ENCODE assay signal across 1 cellular context in the genomic region with DNA sequence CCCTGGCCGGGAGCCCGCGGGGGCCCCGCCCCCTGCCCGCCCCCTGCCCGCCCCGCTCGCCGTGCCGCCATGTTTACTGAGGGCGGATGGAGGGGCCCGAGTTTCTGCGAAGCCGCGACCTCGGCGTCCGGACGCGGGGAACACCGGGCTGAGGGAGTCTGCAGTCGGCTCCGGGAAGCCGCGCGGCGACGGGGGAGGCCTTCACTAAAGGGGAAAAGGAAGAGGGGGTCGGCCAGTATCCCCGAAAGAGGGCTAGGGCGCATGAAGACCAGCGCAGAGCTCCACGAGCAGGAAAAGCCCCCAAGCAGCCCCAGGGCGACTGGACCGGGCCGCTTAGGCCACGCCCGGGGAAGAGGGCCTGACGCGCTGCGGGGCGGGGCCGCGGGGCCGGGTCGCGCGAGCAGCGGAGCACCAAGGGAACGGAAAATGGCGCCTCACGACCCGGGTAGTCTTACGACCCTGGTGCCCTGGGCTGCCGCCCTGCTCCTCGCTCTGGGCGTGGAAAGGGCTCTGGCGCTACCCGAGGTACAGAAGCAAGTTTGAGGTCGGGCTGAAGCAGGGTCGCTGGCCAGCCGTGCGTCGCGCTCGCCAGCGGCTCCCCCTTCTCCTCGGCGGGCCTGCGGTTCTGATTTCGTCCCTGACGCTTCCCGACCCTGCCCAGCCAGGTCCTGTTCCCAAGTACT.
TF ChIP-seq lines count a peak whose summit lies in the region.

A gene with protein sequence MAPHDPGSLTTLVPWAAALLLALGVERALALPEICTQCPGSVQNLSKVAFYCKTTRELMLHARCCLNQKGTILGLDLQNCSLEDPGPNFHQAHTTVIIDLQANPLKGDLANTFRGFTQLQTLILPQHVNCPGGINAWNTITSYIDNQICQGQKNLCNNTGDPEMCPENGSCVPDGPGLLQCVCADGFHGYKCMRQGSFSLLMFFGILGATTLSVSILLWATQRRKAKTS (plus strand): TSS at position 99 of the 683 bp plus-strand sequence. CDS start 328 bp downstream, at position 427.
A gene (minus strand): TSS at position 326 of the 683 bp plus-strand sequence. CDS start 4,618 bp downstream, outside the sequence.

TF ChIP-seq in H1, 55 proteins besides CTCF, POLR2A, EP300 and RAD21:
- TF ChIP-seq SIN3A (conservative IDR thresholded peaks at IDR 0.05 in 1 of 2, IDR thresholded peaks at IDR 0.05 in 1 of 2; ENCODE audit: low read depth in 1 of 2, low read length in 2 of 2) = peak in 1 of 2 experiments; percentile 19; a peak in 1 of 4 replicates
- TF ChIP-seq TAF7 (optimal IDR thresholded peaks at IDR 0.05; ENCODE audit: borderline replicate concordance, low read depth, low read length) = peak; percentile 44
- TF ChIP-seq CHD1 (IDR thresholded peaks at IDR 0.05; ENCODE audit: low read depth, low read length) = no peak
- no peak for TF ChIP-seq JUN (IDR thresholded peaks at IDR 0.05; ENCODE audit: low read depth, low read length)
- no peak; a peak in 1 of 4 replicates for TF ChIP-seq HDAC2 (IDR thresholded peaks at IDR 0.05; ENCODE audit: borderline replicate concordance in 1 of 2, low read depth in 2 of 2, low read length in 2 of 2)
- no peak for TF ChIP-seq POU5F1 (IDR thresholded peaks at IDR 0.05; ENCODE audit: low read depth, low read length)
- TF ChIP-seq, protein P1, sequence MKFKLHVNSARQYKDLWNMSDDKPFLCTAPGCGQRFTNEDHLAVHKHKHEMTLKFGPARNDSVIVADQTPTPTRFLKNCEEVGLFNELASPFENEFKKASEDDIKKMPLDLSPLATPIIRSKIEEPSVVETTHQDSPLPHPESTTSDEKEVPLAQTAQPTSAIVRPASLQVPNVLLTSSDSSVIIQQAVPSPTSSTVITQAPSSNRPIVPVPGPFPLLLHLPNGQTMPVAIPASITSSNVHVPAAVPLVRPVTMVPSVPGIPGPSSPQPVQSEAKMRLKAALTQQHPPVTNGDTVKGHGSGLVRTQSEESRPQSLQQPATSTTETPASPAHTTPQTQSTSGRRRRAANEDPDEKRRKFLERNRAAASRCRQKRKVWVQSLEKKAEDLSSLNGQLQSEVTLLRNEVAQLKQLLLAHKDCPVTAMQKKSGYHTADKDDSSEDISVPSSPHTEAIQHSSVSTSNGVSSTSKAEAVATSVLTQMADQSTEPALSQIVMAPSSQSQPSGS (IDR thresholded peaks at IDR 0.05; ENCODE audit: low read length) = peak; percentile 44; the same call in 1 of the 2 replicates
- TF ChIP-seq BACH1 (IDR thresholded peaks at IDR 0.05; ENCODE audit: low read length) = peak; percentile 49; the same call in 1 of the 2 replicates
- TF ChIP-seq TAF1 (IDR thresholded peaks at IDR 0.05; ENCODE audit: low read depth, low read length) = peak; percentile 93
- TF ChIP-seq TEAD4 (IDR thresholded peaks at IDR 0.05; ENCODE audit: low read depth, low read length) = no peak
- no peak for TF ChIP-seq SAP30 (IDR thresholded peaks at IDR 0.05; ENCODE audit: insufficient read depth, insufficient replicate concordance, low read length)
- peak; percentile 96 for TF ChIP-seq POLR2AphosphoS5 (IDR thresholded peaks at IDR 0.05; ENCODE audit: low read depth, low read length)
- peak; percentile 24 for TF ChIP-seq KDM4A (IDR thresholded peaks at IDR 0.05; ENCODE audit: low read depth, low read length, severe bottlenecking)
- no peak for TF ChIP-seq RNF2 (IDR thresholded peaks at IDR 0.05; ENCODE audit: borderline replicate concordance, low read depth, low read length, missing control alignments, poor library complexity, severe bottlenecking)
- TF ChIP-seq FOSL1 (IDR thresholded peaks at IDR 0.05; ENCODE audit: insufficient read depth, low read depth, low read length) = no peak
- TF ChIP-seq, protein P2, sequence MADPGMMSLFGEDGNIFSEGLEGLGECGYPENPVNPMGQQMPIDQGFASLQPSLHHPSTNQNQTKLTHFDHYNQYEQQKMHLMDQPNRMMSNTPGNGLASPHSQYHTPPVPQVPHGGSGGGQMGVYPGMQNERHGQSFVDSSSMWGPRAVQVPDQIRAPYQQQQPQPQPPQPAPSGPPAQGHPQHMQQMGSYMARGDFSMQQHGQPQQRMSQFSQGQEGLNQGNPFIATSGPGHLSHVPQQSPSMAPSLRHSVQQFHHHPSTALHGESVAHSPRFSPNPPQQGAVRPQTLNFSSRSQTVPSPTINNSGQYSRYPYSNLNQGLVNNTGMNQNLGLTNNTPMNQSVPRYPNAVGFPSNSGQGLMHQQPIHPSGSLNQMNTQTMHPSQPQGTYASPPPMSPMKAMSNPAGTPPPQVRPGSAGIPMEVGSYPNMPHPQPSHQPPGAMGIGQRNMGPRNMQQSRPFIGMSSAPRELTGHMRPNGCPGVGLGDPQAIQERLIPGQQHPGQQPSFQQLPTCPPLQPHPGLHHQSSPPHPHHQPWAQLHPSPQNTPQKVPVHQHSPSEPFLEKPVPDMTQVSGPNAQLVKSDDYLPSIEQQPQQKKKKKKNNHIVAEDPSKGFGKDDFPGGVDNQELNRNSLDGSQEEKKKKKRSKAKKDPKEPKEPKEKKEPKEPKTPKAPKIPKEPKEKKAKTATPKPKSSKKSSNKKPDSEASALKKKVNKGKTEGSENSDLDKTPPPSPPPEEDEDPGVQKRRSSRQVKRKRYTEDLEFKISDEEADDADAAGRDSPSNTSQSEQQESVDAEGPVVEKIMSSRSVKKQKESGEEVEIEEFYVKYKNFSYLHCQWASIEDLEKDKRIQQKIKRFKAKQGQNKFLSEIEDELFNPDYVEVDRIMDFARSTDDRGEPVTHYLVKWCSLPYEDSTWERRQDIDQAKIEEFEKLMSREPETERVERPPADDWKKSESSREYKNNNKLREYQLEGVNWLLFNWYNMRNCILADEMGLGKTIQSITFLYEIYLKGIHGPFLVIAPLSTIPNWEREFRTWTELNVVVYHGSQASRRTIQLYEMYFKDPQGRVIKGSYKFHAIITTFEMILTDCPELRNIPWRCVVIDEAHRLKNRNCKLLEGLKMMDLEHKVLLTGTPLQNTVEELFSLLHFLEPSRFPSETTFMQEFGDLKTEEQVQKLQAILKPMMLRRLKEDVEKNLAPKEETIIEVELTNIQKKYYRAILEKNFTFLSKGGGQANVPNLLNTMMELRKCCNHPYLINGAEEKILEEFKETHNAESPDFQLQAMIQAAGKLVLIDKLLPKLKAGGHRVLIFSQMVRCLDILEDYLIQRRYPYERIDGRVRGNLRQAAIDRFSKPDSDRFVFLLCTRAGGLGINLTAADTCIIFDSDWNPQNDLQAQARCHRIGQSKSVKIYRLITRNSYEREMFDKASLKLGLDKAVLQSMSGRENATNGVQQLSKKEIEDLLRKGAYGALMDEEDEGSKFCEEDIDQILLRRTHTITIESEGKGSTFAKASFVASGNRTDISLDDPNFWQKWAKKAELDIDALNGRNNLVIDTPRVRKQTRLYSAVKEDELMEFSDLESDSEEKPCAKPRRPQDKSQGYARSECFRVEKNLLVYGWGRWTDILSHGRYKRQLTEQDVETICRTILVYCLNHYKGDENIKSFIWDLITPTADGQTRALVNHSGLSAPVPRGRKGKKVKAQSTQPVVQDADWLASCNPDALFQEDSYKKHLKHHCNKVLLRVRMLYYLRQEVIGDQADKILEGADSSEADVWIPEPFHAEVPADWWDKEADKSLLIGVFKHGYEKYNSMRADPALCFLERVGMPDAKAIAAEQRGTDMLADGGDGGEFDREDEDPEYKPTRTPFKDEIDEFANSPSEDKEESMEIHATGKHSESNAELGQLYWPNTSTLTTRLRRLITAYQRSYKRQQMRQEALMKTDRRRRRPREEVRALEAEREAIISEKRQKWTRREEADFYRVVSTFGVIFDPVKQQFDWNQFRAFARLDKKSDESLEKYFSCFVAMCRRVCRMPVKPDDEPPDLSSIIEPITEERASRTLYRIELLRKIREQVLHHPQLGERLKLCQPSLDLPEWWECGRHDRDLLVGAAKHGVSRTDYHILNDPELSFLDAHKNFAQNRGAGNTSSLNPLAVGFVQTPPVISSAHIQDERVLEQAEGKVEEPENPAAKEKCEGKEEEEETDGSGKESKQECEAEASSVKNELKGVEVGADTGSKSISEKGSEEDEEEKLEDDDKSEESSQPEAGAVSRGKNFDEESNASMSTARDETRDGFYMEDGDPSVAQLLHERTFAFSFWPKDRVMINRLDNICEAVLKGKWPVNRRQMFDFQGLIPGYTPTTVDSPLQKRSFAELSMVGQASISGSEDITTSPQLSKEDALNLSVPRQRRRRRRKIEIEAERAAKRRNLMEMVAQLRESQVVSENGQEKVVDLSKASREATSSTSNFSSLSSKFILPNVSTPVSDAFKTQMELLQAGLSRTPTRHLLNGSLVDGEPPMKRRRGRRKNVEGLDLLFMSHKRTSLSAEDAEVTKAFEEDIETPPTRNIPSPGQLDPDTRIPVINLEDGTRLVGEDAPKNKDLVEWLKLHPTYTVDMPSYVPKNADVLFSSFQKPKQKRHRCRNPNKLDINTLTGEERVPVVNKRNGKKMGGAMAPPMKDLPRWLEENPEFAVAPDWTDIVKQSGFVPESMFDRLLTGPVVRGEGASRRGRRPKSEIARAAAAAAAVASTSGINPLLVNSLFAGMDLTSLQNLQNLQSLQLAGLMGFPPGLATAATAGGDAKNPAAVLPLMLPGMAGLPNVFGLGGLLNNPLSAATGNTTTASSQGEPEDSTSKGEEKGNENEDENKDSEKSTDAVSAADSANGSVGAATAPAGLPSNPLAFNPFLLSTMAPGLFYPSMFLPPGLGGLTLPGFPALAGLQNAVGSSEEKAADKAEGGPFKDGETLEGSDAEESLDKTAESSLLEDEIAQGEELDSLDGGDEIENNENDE (IDR thresholded peaks at IDR 0.05; ENCODE audit: insufficient replicate concordance, low read length) = no peak
- TF ChIP-seq YY1 (IDR thresholded peaks at IDR 0.05; ENCODE audit: low read depth, low read length) = peak; percentile 89
- TF ChIP-seq, protein P3, sequence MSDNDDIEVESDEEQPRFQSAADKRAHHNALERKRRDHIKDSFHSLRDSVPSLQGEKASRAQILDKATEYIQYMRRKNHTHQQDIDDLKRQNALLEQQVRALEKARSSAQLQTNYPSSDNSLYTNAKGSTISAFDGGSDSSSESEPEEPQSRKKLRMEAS (IDR thresholded peaks at IDR 0.05) = no peak
- peak; percentile 14; the same call in 1 of the 2 replicates for TF ChIP-seq GTF2F1 (IDR thresholded peaks at IDR 0.05; ENCODE audit: borderline replicate concordance, low read depth, low read length)
- no peak for TF ChIP-seq CBX8 (IDR thresholded peaks at IDR 0.05; ENCODE audit: borderline replicate concordance, low read depth, low read length)
- no peak for TF ChIP-seq GABPA (IDR thresholded peaks at IDR 0.05; ENCODE audit: borderline replicate concordance, insufficient read depth, low read length)
- no peak for TF ChIP-seq SRF (IDR thresholded peaks at IDR 0.05; ENCODE audit: low read depth, low read length)
- TF ChIP-seq PHF8 (conservative IDR thresholded peaks at IDR 0.05; ENCODE audit: low read depth, low read length) = peak; percentile 96
- no peak for TF ChIP-seq EGR1 (IDR thresholded peaks at IDR 0.05; ENCODE audit: borderline replicate concordance, low read depth, low read length)
- TF ChIP-seq KDM5A (IDR thresholded peaks at IDR 0.05; ENCODE audit: low read length) = peak; percentile 63
- peak; percentile 18 for TF ChIP-seq RBBP5 (IDR thresholded peaks at IDR 0.05; ENCODE audit: borderline replicate concordance, low read depth, low read length)
- TF ChIP-seq CREB1 (IDR thresholded peaks at IDR 0.05) = peak; percentile 63
- TF ChIP-seq ASH2L (IDR thresholded peaks at IDR 0.05; ENCODE audit: low read length) = peak; percentile 31
- peak; percentile 86 for TF ChIP-seq TBP (IDR thresholded peaks at IDR 0.05; ENCODE audit: low read depth, low read length)
